In the genomic region with DNA sequence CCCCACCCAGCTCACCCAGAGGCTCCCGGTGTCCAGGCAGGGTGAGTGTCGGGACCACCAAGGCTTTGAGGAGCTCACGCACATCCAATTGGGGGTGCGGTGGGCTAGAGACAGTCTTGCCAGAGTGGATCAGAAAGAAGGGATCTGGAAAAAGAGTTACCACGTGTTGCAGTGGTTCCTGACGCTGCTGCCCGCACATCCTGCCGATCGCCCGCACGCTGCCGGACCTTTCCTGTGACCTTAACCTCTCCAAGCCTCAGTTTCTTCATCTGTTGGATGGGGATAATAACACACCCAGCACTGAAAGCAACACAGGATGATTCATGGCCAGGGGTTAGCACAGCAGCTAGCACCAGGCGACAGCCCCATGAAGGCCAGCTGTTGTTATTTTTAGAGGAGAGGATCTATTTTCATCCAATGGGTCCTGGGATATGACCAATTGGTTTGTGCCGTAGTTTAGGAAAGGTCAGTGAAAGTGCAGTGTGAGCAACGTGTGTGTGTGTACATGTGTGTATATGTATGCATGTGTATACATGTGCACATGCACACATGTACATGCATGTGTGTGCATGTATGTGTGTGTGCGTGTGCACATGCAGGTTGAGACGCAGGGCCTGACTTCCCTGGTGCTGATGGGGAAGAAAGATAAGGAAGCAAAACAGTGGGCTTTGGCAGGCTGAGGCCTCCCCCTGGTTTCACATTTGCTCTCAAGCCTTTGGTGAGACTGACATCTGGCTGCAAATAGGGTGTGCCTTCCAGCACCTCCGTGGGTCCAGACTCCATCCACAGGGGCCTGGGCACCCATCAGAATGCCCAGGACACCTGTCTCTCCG, we compare ENCODE assay signal across 11 cellular contexts. TPM values are rescaled to one million over a fixed set of nuclear protein-coding genes. Genes with fewer than 3 reads are reported as not detected.
DNase-seq lines count a peak whose midpoint lies in the region; ATAC-seq, FAIRE-seq and TF ChIP-seq lines count a peak whose summit lies in the region.
"Had no signal": no experiment of that assay in that cellular context is flagged by ENCODE, and none has a peak within 500 bp of the region (broad histone marks: within the 10 kb centered on the region; RNA-seq: fewer than 3 reads in every experiment).

No MANE protein-coding gene starts in this region.

- H3K4me1 ChIP-seq in right atrium auricular region (peaks cover 0 to 11% of the 10 kb centered on the region in 2 donors), HepG2 (ENCODE audit: insufficient read depth, low read length) (no peaks in the 10 kb centered on the region), aorta (ENCODE audit: control insufficient read depth in 1 of 2, insufficient read depth in 2 of 2, low read length in 2 of 2) (no peaks in the 10 kb centered on the region), transverse colon (no peaks in the 10 kb centered on the region)

- H3K27ac ChIP-seq in right atrium auricular region (no peak overlapping the region), HepG2 (ENCODE audit: extremely low read length, insufficient read depth, low read length) (no peak overlapping the region), aorta (ENCODE audit: low read depth in 1 of 2, low read length in 2 of 2) (no peak overlapping the region), transverse colon (no peak overlapping the region)

- WGBS in HepG2 (ENCODE audit: low lambda C conversion rate): 60% methylated on average over 13 of the region's 19 CpGs
- WGBS in aorta, 2 donors: 65 to 68% methylated on average over 19 of the region's 19 CpGs
- WGBS in transverse colon (ENCODE audit: low coverage in 1 of 2), 2 donors: 0 to 79% methylated on average over 1 to 17 of the region's 19 CpGs

- DNase-seq in Right ventricle myocardium inferior (ENCODE audit: missing footprints) (no peak), right atrium auricular region (ENCODE audit: low spot score) (no peak), HepG2 (ENCODE audit: low spot score) (no peak), aorta (peak; percentile 38 to 45), transverse colon (no peak), NCI-H187 (lab: John Stamatoyannopoulos, UW) (no peak), cerebellum (ENCODE audit: low spot score) (no peak)
- DNase-seq: NCI-H1048, NCI-H524 treated with DMSO at 0.1 percent for 48 hours had no signal

- ATAC-seq in Right ventricle myocardium inferior: peak; percentile 55
- ATAC-seq in HepG2: no peak
- ATAC-seq in aorta (ENCODE audit: low FRiP score): no peak

- H3K36me3 ChIP-seq in right atrium auricular region (no peaks in the 10 kb centered on the region), HepG2 (replicated peaks in 1 of 2; ENCODE audit: control insufficient read depth in 1 of 2, insufficient read depth in 2 of 2, low read length in 2 of 2) (no peaks in the 10 kb centered on the region), aorta (ENCODE audit: control insufficient read depth in 1 of 2, insufficient read depth in 2 of 2, low read length in 1 of 2) (no peaks in the 10 kb centered on the region), transverse colon (no peaks in the 10 kb centered on the region)

- H2AFZ ChIP-seq in HepG2 (ENCODE audit: low read length): no peak overlapping the region

- no peak overlapping the region for H3K4me2 ChIP-seq in HepG2 (ENCODE audit: low read depth, low read length)

- TF ChIP-seq EP300 in HepG2 (IDR thresholded peaks at IDR 0.05; ENCODE audit: low read depth in 2 of 2, low read length in 2 of 2) (no peak), HepG2 (CRISPR knock-in tag; IDR thresholded peaks at IDR 0.05; ENCODE audit: borderline replicate concordance) (no peak), transverse colon (IDR thresholded peaks at IDR 0.05; ENCODE audit: low read depth) (no peak)

- in situ Hi-C loops in HepG2 (cut with HindIII; ENCODE audit: extremely low pct_ligation_motif_present, low pct_unique_long_range_greater_than_20kb): no loop called here
- in situ Hi-C loops in transverse colon (cut with MboI; ENCODE audit: low pct_ligation_motif_present in 1 of 4, low pct_unique_long_range_greater_than_20kb in 1 of 4, low sequenced_read_pairs in 3 of 4): no loop called here

- intact Hi-C loops in Right ventricle myocardium inferior (cut with DNase I): no loop called here
- intact Hi-C loops in HepG2 (cut with micrococcal nuclease; ENCODE audit: unreplicated experiment): no loop called here
- intact Hi-C loops in aorta (cut with DNase I): no loop called here
- intact Hi-C loops in transverse colon (cut with DNase I; ENCODE audit: low total_unique reads): no loop called here

- H3K27ac Mint-ChIP-seq in T-helper 1 cell treated with Interleukin-12 subunit alpha and Interleukin-12 subunit beta and Interleukin-4 antibody, amounts not matched to agents 30 μg/mL and 1 μg/mL, for 36 hours: peak overlapping the region; percentile 82
- H3K27ac Mint-ChIP-seq: brain had no signal

- no peaks in the 10 kb centered on the region for H3K9me3 Mint-ChIP-seq in T-helper 1 cell treated with Interleukin-12 subunit alpha and Interleukin-12 subunit beta and Interleukin-4 antibody, amounts not matched to agents 30 μg/mL and 1 μg/mL, for 36 hours
- H3K9me3 Mint-ChIP-seq: brain had no signal

- H3K4me3 Mint-ChIP-seq in T-helper 1 cell treated with Interleukin-12 subunit alpha and Interleukin-12 subunit beta and Interleukin-4 antibody, amounts not matched to agents 30 μg/mL and 1 μg/mL, for 36 hours: peak overlapping the region; percentile 61
- H3K4me3 Mint-ChIP-seq: brain had no signal

- H3K9ac ChIP-seq in HepG2 (ENCODE audit: insufficient read depth, low read depth, low read length): no peak overlapping the region

- no peaks in the 10 kb centered on the region for H4K20me1 ChIP-seq in HepG2 (ENCODE audit: insufficient read depth, low read length)

- H3K27me3 Mint-ChIP-seq in T-helper 1 cell treated with Interleukin-12 subunit alpha and Interleukin-12 subunit beta and Interleukin-4 antibody, amounts not matched to agents 30 μg/mL and 1 μg/mL, for 36 hours (ENCODE audit: low read depth): no peaks in the 10 kb centered on the region

- H3K79me2 ChIP-seq in HepG2 (ENCODE audit: insufficient read depth, low read length): no peaks in the 10 kb centered on the region

- no peak for FAIRE-seq in HepG2 (lab: Jason Lieb, UNC)

- CTCF ChIA-PET in HepG2 (lab: Yijun Ruan, JAX; ENCODE audit: low intra/inter-chr PET ratio, low total read pairs): no interaction called here

- H3K4me3 ChIP-seq in right atrium auricular region (no peak overlapping the region), HepG2 (replicated peaks in 1 of 3; ENCODE audit: insufficient read depth in 1 of 3, low read depth in 2 of 3, low read length in 3 of 3) (no peak overlapping the region), aorta (ENCODE audit: low read length in 2 of 2) (no peak overlapping the region), transverse colon (no peak overlapping the region)

- H3K9me3 ChIP-seq in right atrium auricular region: no peaks in the 10 kb centered on the region
- no peaks in the 10 kb centered on the region for H3K9me3 ChIP-seq in HepG2 (ENCODE audit: low read length)
- no peaks in the 10 kb centered on the region for H3K9me3 ChIP-seq in aorta (ENCODE audit: control insufficient read depth, low read length)
- H3K9me3 ChIP-seq in transverse colon: no peaks in the 10 kb centered on the region

- TF ChIP-seq POLR2A in HepG2 (IDR thresholded peaks at IDR 0.05; ENCODE audit: insufficient read depth in 1 of 2, low read depth in 2 of 2, low read length in 2 of 2) (no peak), transverse colon (IDR thresholded peaks at IDR 0.05) (no peak)

- peaks cover 45% of the 10 kb centered on the region for H3K4me1 Mint-ChIP-seq in T-helper 1 cell treated with Interleukin-12 subunit alpha and Interleukin-12 subunit beta and Interleukin-4 antibody, amounts not matched to agents 30 μg/mL and 1 μg/mL, for 36 hours (ENCODE audit: low read depth)
- H3K4me1 Mint-ChIP-seq: brain had no signal

- TF ChIP-seq CTCF in right atrium auricular region (IDR thresholded peaks at IDR 0.05) (no peak), HepG2 (CRISPR knock-in tag; IDR thresholded peaks at IDR 0.05) (0 out of 2 replicates have a peak, but pooled peaks have one; percentile 4), transverse colon (IDR thresholded peaks at IDR 0.05) (no peak)

- TF ChIP-seq RAD21 in HepG2 (CRISPR knock-in tag; IDR thresholded peaks at IDR 0.05): no peak

- H3K27me3 ChIP-seq in right atrium auricular region (no peaks in the 10 kb centered on the region), HepG2 (ENCODE audit: control insufficient read depth in 1 of 2, insufficient read depth in 2 of 2, low read length in 2 of 2) (peaks cover 4 to 37% of the 10 kb centered on the region in 2 experiments; a peak in 4 of 5 replicates), aorta (ENCODE audit: control insufficient read depth in 1 of 2, insufficient read depth in 2 of 2, low read length in 1 of 2) (no peaks in the 10 kb centered on the region), transverse colon (no peaks in the 10 kb centered on the region)

- no TSS peak for BruUV-seq in HepG2 (replicated peaks; lab: Mats Ljungman, UMichigan)

- POLR2A ChIA-PET in HepG2 (lab: Yijun Ruan, JAX): no interaction called here

- peaks cover 24% of the 10 kb centered on the region for H3K36me3 Mint-ChIP-seq in T-helper 1 cell treated with Interleukin-12 subunit alpha and Interleukin-12 subunit beta and Interleukin-4 antibody, amounts not matched to agents 30 μg/mL and 1 μg/mL, for 36 hours (ENCODE audit: low read depth)
- H3K36me3 Mint-ChIP-seq: brain had no signal

RNA-seq across cellular contexts. Expression of gene ITGAX, which starts 2.6 kb away (rescaled TPM):
- total RNA-seq in Right ventricle myocardium inferior (2.2 TPM), right atrium auricular region (1 to 10 TPM in 1 of 2 donors, under 1 TPM in 1; 0.78 to 2.6 TPM), HepG2 (2016; rRNA removed; fragmentation: Illumina TruSeq; extraction: Trizol) (not detected in 2 replicates), aorta (10 to 100 TPM; 25.0 to 27.0 TPM), transverse colon (1 to 10 TPM in 3 of 4 donors, not detected in 1; 1.2 to 3.8 (median 3.7) TPM), cerebellum (1.6 TPM)
- total RNA-seq in HepG2 (2016; cell fraction: cytosol; rRNA removed; fragmentation: Illumina TruSeq; extraction: Trizol; ENCODE audit: low read depth): 0.18 TPM in 1 of 2 replicates, not detected in the other
- total RNA-seq in HepG2 (2016; cell fraction: insoluble cytoplasmic fraction; rRNA removed; fragmentation: Illumina TruSeq; extraction: Trizol): not detected in 2 replicates
- not detected in 2 replicates for total RNA-seq in HepG2 (2016; cell fraction: membrane; rRNA removed; fragmentation: Illumina TruSeq; extraction: Trizol)
- total RNA-seq in HepG2 (2016; cell fraction: nucleus; rRNA removed; fragmentation: Illumina TruSeq; extraction: Trizol): not detected in 2 replicates
- polyA plus RNA-seq in HepG2 (2011; rRNA removed) (0.32 and 0.42 TPM in 2 replicates), aorta (1 to 10 TPM in 1 of 2 donors, under 1 TPM in 1; 0.79 to 5.1 TPM)
- 0.12 and 0.23 TPM in 2 replicates for polyA plus RNA-seq in HepG2 (2011; cell fraction: cytosol; rRNA removed)
- 1.00 and 1.2 TPM in 2 replicates for polyA plus RNA-seq in HepG2 (2011; cell fraction: nucleus; rRNA removed)
- 0.07 and 0.17 TPM in 2 replicates for polyA plus RNA-seq in HepG2 (2012)
- not detected in 2 replicates for polyA plus RNA-seq in HepG2 (2016; cell fraction: cytosol; fragmentation: Illumina TruSeq; extraction: Trizol; ENCODE audit: low read depth)
- polyA plus RNA-seq in HepG2 (2016; cell fraction: insoluble cytoplasmic fraction; fragmentation: Illumina TruSeq; extraction: Trizol; ENCODE audit: low read depth): not detected in 2 replicates
- polyA plus RNA-seq in HepG2 (2016; cell fraction: membrane; fragmentation: Illumina TruSeq; extraction: Trizol; ENCODE audit: low read depth): not detected in 2 replicates
- not detected in 2 replicates for polyA plus RNA-seq in HepG2 (2016; cell fraction: nucleus; fragmentation: Illumina TruSeq; extraction: Trizol; ENCODE audit: insufficient read depth, low read depth)
- 0.05 and 0.28 TPM in 2 replicates for polyA minus RNA-seq in HepG2 (2011; rRNA and poly(A)+ RNA removed; ENCODE audit: low replicate concordance)
- polyA minus RNA-seq in HepG2 (2011; cell fraction: cytosol; rRNA and poly(A)+ RNA removed): 0.30 TPM in 1 of 2 replicates, not detected in the other
- 0.13 and 0.37 TPM in 2 replicates for polyA minus RNA-seq in HepG2 (2011; cell fraction: nucleus; rRNA and poly(A)+ RNA removed)

RNA-seq across cellular contexts. Expression of gene ITGAD, which starts 35.6 kb away (rescaled TPM):
- total RNA-seq in Right ventricle myocardium inferior (0.11 TPM), right atrium auricular region (not detected), HepG2 (2016; rRNA removed; fragmentation: Illumina TruSeq; extraction: Trizol) (not detected in 2 replicates), aorta (under 1 TPM; 0.45 to 0.54 TPM), transverse colon (under 1 TPM in 1 of 4 donors, not detected in 3; 0.75 TPM), cerebellum (not detected)
- total RNA-seq in HepG2 (2016; cell fraction: cytosol; rRNA removed; fragmentation: Illumina TruSeq; extraction: Trizol; ENCODE audit: low read depth): not detected in 2 replicates
- total RNA-seq in HepG2 (2016; cell fraction: insoluble cytoplasmic fraction; rRNA removed; fragmentation: Illumina TruSeq; extraction: Trizol): not detected in 2 replicates
- not detected in 2 replicates for total RNA-seq in HepG2 (2016; cell fraction: membrane; rRNA removed; fragmentation: Illumina TruSeq; extraction: Trizol)
- not detected in 2 replicates for total RNA-seq in HepG2 (2016; cell fraction: nucleus; rRNA removed; fragmentation: Illumina TruSeq; extraction: Trizol)
- polyA plus RNA-seq in HepG2 (2011; rRNA removed) (not detected in 2 replicates), aorta (under 1 TPM in 1 of 2 donors, not detected in 1; 0.63 TPM)
- not detected in 2 replicates for polyA plus RNA-seq in HepG2 (2011; cell fraction: cytosol; rRNA removed)
- not detected in 2 replicates for polyA plus RNA-seq in HepG2 (2011; cell fraction: nucleus; rRNA removed)
- not detected in 2 replicates for polyA plus RNA-seq in HepG2 (2012)
- not detected in 2 replicates for polyA plus RNA-seq in HepG2 (2016; cell fraction: cytosol; fragmentation: Illumina TruSeq; extraction: Trizol; ENCODE audit: low read depth)
- polyA plus RNA-seq in HepG2 (2016; cell fraction: insoluble cytoplasmic fraction; fragmentation: Illumina TruSeq; extraction: Trizol; ENCODE audit: low read depth): not detected in 2 replicates
- not detected in 2 replicates for polyA plus RNA-seq in HepG2 (2016; cell fraction: membrane; fragmentation: Illumina TruSeq; extraction: Trizol; ENCODE audit: low read depth)
- not detected in 2 replicates for polyA plus RNA-seq in HepG2 (2016; cell fraction: nucleus; fragmentation: Illumina TruSeq; extraction: Trizol; ENCODE audit: insufficient read depth, low read depth)
- polyA minus RNA-seq in HepG2 (2011; rRNA and poly(A)+ RNA removed; ENCODE audit: low replicate concordance): not detected in 2 replicates
- not detected in 2 replicates for polyA minus RNA-seq in HepG2 (2011; cell fraction: cytosol; rRNA and poly(A)+ RNA removed)
- not detected in 2 replicates for polyA minus RNA-seq in HepG2 (2011; cell fraction: nucleus; rRNA and poly(A)+ RNA removed)

Comparison
In these comparisons a context has a peak if more than half of its experiments do, and no peak if none do; other contexts are left out.
1. DNase-seq: peak in aorta (2 of 2); none in Right ventricle myocardium inferior (single experiment), right atrium auricular region (single experiment), HepG2 (single experiment), transverse colon (single experiment), NCI-H187 (0 of 2) and cerebellum (single experiment).